Comparison of ENCODE assay signal across 8 cellular contexts in genomic region chr17:72118588-72119279, GRCh38. TPM values are rescaled to one million over a fixed set of nuclear protein-coding genes. Genes with fewer than 3 reads are reported as not detected.
DNase-seq lines count a peak whose midpoint lies in the region; ATAC-seq and TF ChIP-seq lines count a peak whose summit lies in the region.

No MANE protein-coding gene starts in this region.

- DNase-seq in NCI-H524 (lab: John Stamatoyannopoulos, UW) (peak; percentile 65 to 77), NCI-H524 treated with DMSO at 0.1 percent for 48 hours (lab: John Stamatoyannopoulos, UW) (no peak), HuH-7.5 (ENCODE audit: low spot score) (peak; percentile 74), RWPE2 (ENCODE audit: low spot score) (no peak), lower leg skin (ENCODE audit: low spot score in 2 of 2) (peak; percentile 71 to 93), ureter (ENCODE audit: low spot score) (peak; percentile 76)

- H3K27ac ChIP-seq in RWPE2 (ENCODE audit: poor library complexity, severe bottlenecking) (no peak overlapping the region), duodenal mucosa (ENCODE audit: low read depth, low read length) (no peak overlapping the region)

- H3K36me3 ChIP-seq in RWPE2 (ENCODE audit: low read depth) (peaks cover 12% of the 10 kb centered on the region), duodenal mucosa (ENCODE audit: control insufficient read depth in 1 of 2, insufficient read depth in 2 of 2, low read length in 2 of 2) (peaks cover 0 to 7% of the 10 kb centered on the region in 2 donors)

- H3K9ac ChIP-seq in duodenal mucosa (ENCODE audit: low read depth in 1 of 2, low read length in 2 of 2) = peak overlapping the region in 1 of 2 donors; percentile 30

- H3K4me3 ChIP-seq in RWPE2 (ENCODE audit: severe bottlenecking) = no peak overlapping the region
- peak overlapping the region; percentile 49 to 70 for H3K4me3 ChIP-seq in duodenal mucosa (ENCODE audit: low read depth in 1 of 2, low read length in 2 of 2)
- H3K4me3 ChIP-seq in lower leg skin (ENCODE audit: low read depth, poor library complexity, severe bottlenecking) = no peak overlapping the region

- intact Hi-C loops in lower leg skin (cut with DNase I; ENCODE audit: low total_unique reads) = loop anchor here (10.0 kb wide), 3 partner anchors 416 to 874 kb away; no protein-coding TSS in a partner anchor

- H3K27me3 ChIP-seq in RWPE2 (ENCODE audit: insufficient read depth, poor library complexity, severe bottlenecking) = no peaks in the 10 kb centered on the region
- H3K27me3 ChIP-seq in duodenal mucosa (ENCODE audit: control insufficient read depth in 1 of 2, insufficient read depth in 2 of 2, low read length in 2 of 2) = peaks cover 37 to 48% of the 10 kb centered on the region in 2 donors

- ATAC-seq in RWPE2 (ENCODE audit: low read depth) = no peak
- ATAC-seq in HG02970 (IDR thresholded peaks at IDR 0.05; ENCODE audit: low FRiP score, unreplicated experiment) = no peak

- peaks cover 10% of the 10 kb centered on the region for H3K4me1 ChIP-seq in RWPE2 (ENCODE audit: insufficient read depth, poor library complexity, severe bottlenecking)
- peaks cover 12 to 21% of the 10 kb centered on the region in 2 donors for H3K4me1 ChIP-seq in duodenal mucosa (ENCODE audit: control insufficient read depth in 1 of 2, insufficient read depth in 2 of 2, low read length in 2 of 2)

- no peak for TF ChIP-seq POLR2A in lower leg skin (IDR thresholded peaks at IDR 0.05)

- WGBS in lower leg skin, 2 donors = 12 to 13% methylated on average over 17 to 18 of the region's 18 CpGs

- no peaks in the 10 kb centered on the region for H3K9me3 ChIP-seq in RWPE2 (ENCODE audit: severe bottlenecking)
- H3K9me3 ChIP-seq in duodenal mucosa (ENCODE audit: control insufficient read depth in 1 of 2, low read length in 2 of 2) = no peaks in the 10 kb centered on the region

- peak; percentile 95 for TF ChIP-seq CTCF in RWPE2 (IDR thresholded peaks at IDR 0.05; ENCODE audit: poor library complexity, severe bottlenecking)
- TF ChIP-seq CTCF in lower leg skin (IDR thresholded peaks at IDR 0.05) = peak in 1 of 3 donors; percentile 74

RNA-seq across cellular contexts. Expression of gene SOX9, which starts 2.1 kb away (rescaled TPM):
- total RNA-seq in lower leg skin (10 to 100 TPM; 22.4 to 94.8 (median 40.8) TPM), ureter (21.4 TPM)

Comparison
In these comparisons a context has a peak if more than half of its experiments do, and no peak if none do; other contexts are left out.
1. DNase-seq: peak in NCI-H524 (2 of 2), HuH-7.5 (single experiment), lower leg skin (2 of 2) and ureter (single experiment); none in NCI-H524 treated with DMSO at 0.1 percent for 48 hours (single experiment) and RWPE2 (single experiment).
2. H3K4me3 ChIP-seq: peak in duodenal mucosa (2 of 2); none in RWPE2 (single experiment) and lower leg skin (single experiment).